Comparison of ENCODE assay signal across 16 cellular contexts in genomic region chr6:168530653-168531071, GRCh38.
DNase-seq lines count a peak whose midpoint lies in the region; ATAC-seq and TF ChIP-seq lines count a peak whose summit lies in the region.
"Had no signal": no experiment of that assay in that cellular context is flagged by ENCODE, and none has a peak within 500 bp of the region (broad histone marks: within the 10 kb centered on the region; RNA-seq: fewer than 3 reads in every experiment).

No MANE protein-coding gene starts in this region.

- no peak for TF ChIP-seq EP300 in SK-N-SH (IDR thresholded peaks at IDR 0.05; ENCODE audit: borderline replicate concordance in 1 of 2, low read depth in 1 of 2, low read length in 1 of 2)

- no peak overlapping the region for H2AFZ ChIP-seq in SK-N-SH (ENCODE audit: low read depth)

- peak; percentile 46 for DNase-seq in activated effector memory CD4-positive, alpha-beta T cell treated with anti-CD3 and anti-CD28 coated beads, Interleukin-2, amount 50 U/mL, for 16 hours
- DNase-seq in activated effector memory CD4-positive, alpha-beta T cell treated with Interleukin-2 at 50 U/mL for 16 hours: no peak
- no peak for DNase-seq in RWPE2 (ENCODE audit: low spot score)
- peak; percentile 52 for DNase-seq in islet precursor cell
- DNase-seq in renal cortical epithelial cell (ENCODE audit: low read depth): peak; percentile 2
- no peak for DNase-seq in middle frontal gyrus (ENCODE audit: extremely low spot score, low spot score)
- DNase-seq in SK-N-SH: no peak
- no peak for DNase-seq in RKO (ENCODE audit: low spot score)
- DNase-seq: 8988T, Karpas-422, NCI-H1105 treated with DMSO at 0.1 percent for 48 hours, NCI-H187 treated with DMSO at 0.1 percent for 48 hours, NCI-H446 treated with DMSO at 0.1 percent for 48 hours, SJCRH30, SW 1271 had no signal

- no peak overlapping the region for H3K4me2 ChIP-seq in SK-N-SH
- H3K4me2 ChIP-seq: BLaER1 treated with 17β-estradiol and CSF1 and Interleukin-3, amounts not matched to agents 10 nM and 100 nM had no signal

- no peaks in the 10 kb centered on the region for H3K9me2 ChIP-seq in SK-N-SH

- H4K20me1 ChIP-seq in SK-N-SH (ENCODE audit: insufficient read depth): no peaks in the 10 kb centered on the region
- H4K20me1 ChIP-seq: BLaER1 treated with 17β-estradiol and CSF1 and Interleukin-3, amounts not matched to agents 10 nM and 100 nM had no signal

- H3K27ac ChIP-seq in RWPE2 (ENCODE audit: poor library complexity, severe bottlenecking) (no peak overlapping the region), SK-N-SH (ENCODE audit: low read depth in 2 of 2, low read length in 1 of 2) (no peak overlapping the region)
- H3K27ac ChIP-seq: BLaER1 treated with 17β-estradiol and CSF1 and Interleukin-3, amounts not matched to agents 10 nM and 100 nM; SJCRH30 had no signal

- 49% methylated on average over 6 of the region's 12 CpGs for WGBS in SK-N-SH (ENCODE audit: low lambda C conversion rate)

- CTCF ChIA-PET in SK-N-SH (lab: Yijun Ruan, JAX): no interaction called here

- peak; percentile 50; the same call in 2 of the 3 replicates for ATAC-seq in RWPE2 (ENCODE audit: low read depth)

- TF ChIP-seq RAD21 in SK-N-SH (IDR thresholded peaks at IDR 0.05; ENCODE audit: low read length): no peak

- no peaks in the 10 kb centered on the region for H3F3A ChIP-seq in SK-N-SH (replicated peaks; ENCODE audit: insufficient read depth)

- H3K9ac ChIP-seq in SK-N-SH: no peak overlapping the region
- H3K9ac ChIP-seq: BLaER1 treated with 17β-estradiol and CSF1 and Interleukin-3, amounts not matched to agents 10 nM and 100 nM had no signal

- H3K4me3 ChIP-seq in RWPE2 (ENCODE audit: severe bottlenecking) (no peak overlapping the region), SK-N-SH (ENCODE audit: low read depth in 2 of 2, low read length in 1 of 2) (no peak overlapping the region)
- H3K4me3 ChIP-seq: BLaER1 treated with 17β-estradiol and CSF1 and Interleukin-3, amounts not matched to agents 10 nM and 100 nM; SJCRH30 had no signal

- H3K9me3 ChIP-seq in RWPE2 (ENCODE audit: severe bottlenecking) (peaks cover 1% of the 10 kb centered on the region), SK-N-SH (no peaks in the 10 kb centered on the region; the same call in 1 of the 2 replicates)
- H3K9me3 ChIP-seq: BLaER1 treated with 17β-estradiol and CSF1 and Interleukin-3, amounts not matched to agents 10 nM and 100 nM; SJCRH30 had no signal

- H3K4me1 ChIP-seq in RWPE2 (ENCODE audit: insufficient read depth, poor library complexity, severe bottlenecking) (no peaks in the 10 kb centered on the region), SK-N-SH (ENCODE audit: control insufficient read depth in 1 of 2, insufficient read depth in 2 of 2, low read depth in 1 of 2, low read length in 1 of 2) (peaks cover 0 to 7% of the 10 kb centered on the region in 2 experiments; a peak in 1 of 4 replicates)
- H3K4me1 ChIP-seq: SJCRH30 had no signal

- no peaks in the 10 kb centered on the region for H3K79me2 ChIP-seq in SK-N-SH (ENCODE audit: insufficient read depth)

- H3K27me3 ChIP-seq in RWPE2 (ENCODE audit: insufficient read depth, poor library complexity, severe bottlenecking) (no peaks in the 10 kb centered on the region), SK-N-SH (ENCODE audit: insufficient read depth) (no peaks in the 10 kb centered on the region)

- TF ChIP-seq CTCF in RWPE2 (IDR thresholded peaks at IDR 0.05; ENCODE audit: poor library complexity, severe bottlenecking) (no peak), SK-N-SH (IDR thresholded peaks at IDR 0.05) (no peak)

- POLR2A ChIA-PET in SK-N-SH (lab: Yijun Ruan, JAX): no interaction called here

- no peaks in the 10 kb centered on the region for H3K36me3 ChIP-seq in RWPE2 (ENCODE audit: low read depth)
- H3K36me3 ChIP-seq in SK-N-SH (replicated peaks in 1 of 2; ENCODE audit: control insufficient read depth in 1 of 2, insufficient read depth in 2 of 2, low read length in 1 of 2): no peaks in the 10 kb centered on the region
- H3K36me3 ChIP-seq: BLaER1 treated with 17β-estradiol and CSF1 and Interleukin-3, amounts not matched to agents 10 nM and 100 nM; SJCRH30 had no signal

TF ChIP-seq in SK-N-SH, 30 proteins besides CTCF, POLR2A, EP300 and RAD21:
- TF ChIP-seq EZH2phosphoT487 (IDR thresholded peaks at IDR 0.05; ENCODE audit: borderline replicate concordance, low read depth) (no peak), GABPA (IDR thresholded peaks at IDR 0.05; ENCODE audit: low read depth) (no peak), TEAD4 (IDR thresholded peaks at IDR 0.05; ENCODE audit: borderline replicate concordance, insufficient read depth) (no peak), USF1 (IDR thresholded peaks at IDR 0.05; ENCODE audit: borderline replicate concordance, low read depth) (no peak), IRF3 (IDR thresholded peaks at IDR 0.05; ENCODE audit: low read depth, low read length) (no peak), RFX5 (IDR thresholded peaks at IDR 0.05; ENCODE audit: low read length) (no peak)

Comparison
In these comparisons a context has a peak if more than half of its experiments do, and no peak if none do; other contexts are left out.
1. DNase-seq: peak in activated effector memory CD4-positive, alpha-beta T cell treated with anti-CD3 and anti-CD28 coated beads, Interleukin-2, amount 50 U/mL, for 16 hours (single experiment), islet precursor cell (single experiment) and renal cortical epithelial cell (single experiment); none in activated effector memory CD4-positive, alpha-beta T cell treated with Interleukin-2 at 50 U/mL for 16 hours (single experiment), RWPE2 (single experiment), middle frontal gyrus (single experiment), SK-N-SH (single experiment) and RKO (single experiment).